In the genomic region with DNA sequence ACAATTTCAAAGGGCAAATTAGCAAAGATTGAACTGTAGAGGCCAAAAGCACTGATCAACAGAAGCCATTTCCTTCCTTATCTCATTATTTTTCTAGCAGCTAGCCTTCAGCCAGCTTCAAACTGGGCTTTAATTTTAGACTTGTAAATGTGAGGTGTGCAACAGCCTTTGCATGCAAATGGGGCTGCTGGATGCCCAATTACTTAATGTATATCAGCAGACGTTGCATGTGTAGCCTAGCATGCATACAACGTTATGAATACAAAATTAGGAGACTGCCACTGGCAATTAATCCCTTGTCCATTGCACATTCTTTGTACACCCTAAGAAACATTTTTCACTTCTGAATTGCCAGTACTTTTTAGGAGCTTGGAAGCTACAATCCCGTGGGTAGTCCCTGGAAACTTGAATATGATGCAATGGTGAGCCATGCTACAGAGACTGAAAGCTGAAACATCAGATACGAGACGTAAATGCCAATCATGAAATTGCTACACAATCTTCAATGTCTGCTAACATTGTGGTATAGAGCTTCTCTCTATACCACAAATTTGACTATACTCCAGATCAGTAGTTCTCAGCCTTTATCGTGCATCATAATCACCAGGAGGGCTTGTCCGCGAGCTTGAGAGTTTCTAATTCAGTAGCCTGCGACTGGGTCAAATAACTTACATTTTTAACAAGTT, we compare ENCODE assay signal across 18 cellular contexts. TPM values are rescaled to one million over a fixed set of nuclear protein-coding genes. Genes with fewer than 3 reads are reported as not detected.
DNase-seq lines count a peak whose midpoint lies in the region; ATAC-seq and TF ChIP-seq lines count a peak whose summit lies in the region.
"Had no signal": no experiment of that assay in that cellular context is flagged by ENCODE, and none has a peak within 500 bp of the region (broad histone marks: within the 10 kb centered on the region; RNA-seq: fewer than 3 reads in every experiment).

No MANE protein-coding gene starts in this region.

- H3K27me3 ChIP-seq in brain microvascular endothelial cell (replicated peaks): no peaks in the 10 kb centered on the region
- H3K27me3 ChIP-seq: esophagus squamous epithelium, upper lobe of right lung had no signal

- no peaks in the 10 kb centered on the region for H3K9me3 Mint-ChIP-seq in activated naive CD8-positive, alpha-beta T cell treated with anti-CD3 and anti-CD28 coated beads, Interleukin-2, amount 10 ng/mL, durations not matched to agents 7 days and 5 days
- H3K9me3 Mint-ChIP-seq in activated naive CD8-positive, alpha-beta T cell treated with anti-CD3 and anti-CD28 coated beads, Interleukin-2, amount 50 U/mL, for 24 hours: no peaks in the 10 kb centered on the region
- no peaks in the 10 kb centered on the region for H3K9me3 Mint-ChIP-seq in stimulated activated memory B cell treated with anti-CD40 and anti-IgM and Interleukin-4, amounts not matched to agents 10 μg/mL and 1 μg/mL and 100 μg/mL, for 72 hours

- H3K36me3 ChIP-seq in brain microvascular endothelial cell (replicated peaks): no peaks in the 10 kb centered on the region
- H3K36me3 ChIP-seq: esophagus squamous epithelium, upper lobe of right lung had no signal

- H3K36me3 Mint-ChIP-seq in activated naive CD8-positive, alpha-beta T cell treated with anti-CD3 and anti-CD28 coated beads, Interleukin-2, amount 10 ng/mL, durations not matched to agents 7 days and 5 days: peaks cover 31% of the 10 kb centered on the region
- peaks cover 4% of the 10 kb centered on the region for H3K36me3 Mint-ChIP-seq in activated naive CD8-positive, alpha-beta T cell treated with anti-CD3 and anti-CD28 coated beads, Interleukin-2, amount 50 U/mL, for 24 hours (ENCODE audit: low read depth)
- H3K36me3 Mint-ChIP-seq in stimulated activated memory B cell treated with anti-CD40 and anti-IgM and Interleukin-4, amounts not matched to agents 10 μg/mL and 1 μg/mL and 100 μg/mL, for 72 hours: peaks cover 24% of the 10 kb centered on the region

- H3K27ac Mint-ChIP-seq in activated naive CD8-positive, alpha-beta T cell treated with anti-CD3 and anti-CD28 coated beads, Interleukin-2, amount 10 ng/mL, durations not matched to agents 7 days and 5 days: peak overlapping the region; percentile 16
- H3K27ac Mint-ChIP-seq in activated naive CD8-positive, alpha-beta T cell treated with anti-CD3 and anti-CD28 coated beads, Interleukin-2, amount 50 U/mL, for 24 hours: no peak overlapping the region
- H3K27ac Mint-ChIP-seq in stimulated activated memory B cell treated with anti-CD40 and anti-IgM and Interleukin-4, amounts not matched to agents 10 μg/mL and 1 μg/mL and 100 μg/mL, for 72 hours: peak overlapping the region; percentile 74
- H3K27ac Mint-ChIP-seq: progenitor cell of endocrine pancreas had no signal

- TF ChIP-seq CTCF in brain microvascular endothelial cell (IDR thresholded peaks at IDR 0.05; ENCODE audit: low read depth, low read length, missing control alignments): no peak

- in situ Hi-C loops in brain microvascular endothelial cell (cut with HindIII; ENCODE audit: low pct_ligation_motif_present, low sequenced_read_pairs): no loop called here

- H3K4me3 ChIP-seq in brain microvascular endothelial cell (ENCODE audit: low read depth, low read length): no peak overlapping the region
- H3K4me3 ChIP-seq: esophagus squamous epithelium, mucosa of descending colon, upper lobe of right lung had no signal

- no peaks in the 10 kb centered on the region for H3K27me3 Mint-ChIP-seq in activated naive CD8-positive, alpha-beta T cell treated with anti-CD3 and anti-CD28 coated beads, Interleukin-2, amount 10 ng/mL, durations not matched to agents 7 days and 5 days
- H3K27me3 Mint-ChIP-seq in activated naive CD8-positive, alpha-beta T cell treated with anti-CD3 and anti-CD28 coated beads, Interleukin-2, amount 50 U/mL, for 24 hours: no peaks in the 10 kb centered on the region
- no peaks in the 10 kb centered on the region for H3K27me3 Mint-ChIP-seq in stimulated activated memory B cell treated with anti-CD40 and anti-IgM and Interleukin-4, amounts not matched to agents 10 μg/mL and 1 μg/mL and 100 μg/mL, for 72 hours
- H3K27me3 Mint-ChIP-seq: progenitor cell of endocrine pancreas had no signal

- ATAC-seq in activated naive CD8-positive, alpha-beta T cell treated with anti-CD3 and anti-CD28 coated beads, Interleukin-2, amount 10 ng/mL, durations not matched to agents 7 days and 5 days (ENCODE audit: low read depth): no peak
- no peak for ATAC-seq in activated naive CD8-positive, alpha-beta T cell treated with anti-CD3 and anti-CD28 coated beads, Interleukin-2, amount 50 U/mL, for 24 hours
- peak; percentile 51 for ATAC-seq in HG03354 (IDR thresholded peaks at IDR 0.05; ENCODE audit: poor library complexity, severe bottlenecking, unreplicated experiment)
- peak; percentile 64 for ATAC-seq in stimulated activated memory B cell treated with anti-CD40 and anti-IgM and Interleukin-4, amounts not matched to agents 10 μg/mL and 1 μg/mL and 100 μg/mL, for 72 hours
- ATAC-seq in HG02588 (IDR thresholded peaks at IDR 0.05; ENCODE audit: unreplicated experiment): no peak
- ATAC-seq: mucosa of descending colon, Panc1, upper lobe of right lung had no signal

- no peak overlapping the region for H3K27ac ChIP-seq in brain microvascular endothelial cell
- H3K27ac ChIP-seq: esophagus squamous epithelium, upper lobe of right lung had no signal

- POLR2A ChIA-PET in activated naive CD8-positive, alpha-beta T cell treated with anti-CD3 and anti-CD28 coated beads, Interleukin-2, amount 10 ng/mL, durations not matched to agents 7 days and 5 days (lab: Charles Lee): interaction anchor here (0.6 to 2.8 kb wide), 2 partner anchors 17 to 20 kb away, joined by 3 to 14 read pairs; a partner anchor contains a TSS

- DNase-seq in activated naive CD8-positive, alpha-beta T cell treated with anti-CD3 and anti-CD28 coated beads, Interleukin-2, amount 10 ng/mL, durations not matched to agents 7 days and 5 days: no peak
- no peak for DNase-seq in activated naive CD8-positive, alpha-beta T cell treated with anti-CD3 and anti-CD28 coated beads, Interleukin-2, amount 50 U/mL, for 24 hours
- DNase-seq in brain microvascular endothelial cell (peak; percentile 71), DMS79 (lab: John Stamatoyannopoulos, UW) (no peak), epidermal melanocyte (ENCODE audit: insufficient read length, low spot score) (no peak)
- DNase-seq: ACHN; activated gamma-delta T cell treated with Interleukin-2 at 50 U/mL for 16 hours; esophagus squamous epithelium; mucosa of descending colon; NCI-H2171 treated with DMSO at 0.1 percent for 48 hours; stimulated activated CD4-positive, alpha-beta T cell treated with anti-CD3 and anti-CD28 coated beads, Interleukin-15, amount 100 ng/mL, for 24 hours; T-helper 2 cell; upper lobe of right lung had no signal

- H3K4me3 Mint-ChIP-seq in activated naive CD8-positive, alpha-beta T cell treated with anti-CD3 and anti-CD28 coated beads, Interleukin-2, amount 10 ng/mL, durations not matched to agents 7 days and 5 days: no peak overlapping the region
- no peak overlapping the region for H3K4me3 Mint-ChIP-seq in activated naive CD8-positive, alpha-beta T cell treated with anti-CD3 and anti-CD28 coated beads, Interleukin-2, amount 50 U/mL, for 24 hours
- peak overlapping the region; percentile 10 for H3K4me3 Mint-ChIP-seq in stimulated activated memory B cell treated with anti-CD40 and anti-IgM and Interleukin-4, amounts not matched to agents 10 μg/mL and 1 μg/mL and 100 μg/mL, for 72 hours

- H3K4me1 Mint-ChIP-seq in activated naive CD8-positive, alpha-beta T cell treated with anti-CD3 and anti-CD28 coated beads, Interleukin-2, amount 10 ng/mL, durations not matched to agents 7 days and 5 days: peaks cover 32% of the 10 kb centered on the region
- peaks cover 15% of the 10 kb centered on the region for H3K4me1 Mint-ChIP-seq in activated naive CD8-positive, alpha-beta T cell treated with anti-CD3 and anti-CD28 coated beads, Interleukin-2, amount 50 U/mL, for 24 hours
- peaks cover 36% of the 10 kb centered on the region for H3K4me1 Mint-ChIP-seq in stimulated activated memory B cell treated with anti-CD40 and anti-IgM and Interleukin-4, amounts not matched to agents 10 μg/mL and 1 μg/mL and 100 μg/mL, for 72 hours

RNA-seq across cellular contexts. Expression of a gene that starts 20.2 kb away (rescaled TPM):
- total RNA-seq in activated naive CD8-positive, alpha-beta T cell treated with anti-CD3 and anti-CD28 coated beads, Interleukin-2, amount 10 ng/mL, durations not matched to agents 7 days and 5 days: 10 to 100 TPM; 84.9 to 95.5 TPM

RNA-seq across cellular contexts. Expression of a gene that starts 51.6 kb away (rescaled TPM):
- 10 to 100 TPM; 12.5 to 15.7 TPM for total RNA-seq in activated naive CD8-positive, alpha-beta T cell treated with anti-CD3 and anti-CD28 coated beads, Interleukin-2, amount 10 ng/mL, durations not matched to agents 7 days and 5 days

Comparison
In these comparisons a context has a peak if more than half of its experiments do, and no peak if none do; other contexts are left out.
1. ATAC-seq: peak in HG03354 (single experiment) and stimulated activated memory B cell treated with anti-CD40 and anti-IgM and Interleukin-4, amounts not matched to agents 10 μg/mL and 1 μg/mL and 100 μg/mL, for 72 hours (single experiment); none in activated naive CD8-positive, alpha-beta T cell treated with anti-CD3 and anti-CD28 coated beads, Interleukin-2, amount 10 ng/mL, durations not matched to agents 7 days and 5 days (single experiment), activated naive CD8-positive, alpha-beta T cell treated with anti-CD3 and anti-CD28 coated beads, Interleukin-2, amount 50 U/mL, for 24 hours (single experiment) and HG02588 (single experiment).